Comparison of ENCODE assay signal across 22 cellular contexts in genomic region chr7:113405296-113406056, GRCh38.
"Had no signal": no experiment of that assay in that cellular context is flagged by ENCODE, and none has a peak within 500 bp of the region (broad histone marks: within the 10 kb centered on the region; RNA-seq: fewer than 3 reads in every experiment).

No MANE protein-coding gene starts in this region.

- H3K9me3 ChIP-seq: breast epithelium, MG63 had no signal

- H3K4me3 ChIP-seq: breast epithelium, MG63 had no signal

- ATAC-seq: activated CD4-positive, CD25-positive, alpha-beta regulatory T cell treated with anti-CD3 and anti-CD28 coated beads, Interleukin-2, amount 50 U/mL, for 24 hours; activated CD8-positive, alpha-beta T cell treated with anti-CD3 and anti-CD28 coated beads for 36 hours; PC-3 had no signal

- H3K27ac Mint-ChIP-seq: activated CD8-positive, alpha-beta T cell treated with anti-CD3 and anti-CD28 coated beads for 36 hours; activated naive CD8-positive, alpha-beta T cell treated with anti-CD3 and anti-CD28 coated beads, Interleukin-2, amount 10 ng/mL, durations not matched to agents 7 days and 5 days had no signal

- H3K4me1 ChIP-seq: breast epithelium had no signal

- H3K4me3 Mint-ChIP-seq: activated CD8-positive, alpha-beta T cell treated with anti-CD3 and anti-CD28 coated beads for 36 hours; activated naive CD8-positive, alpha-beta T cell treated with anti-CD3 and anti-CD28 coated beads, Interleukin-2, amount 10 ng/mL, durations not matched to agents 7 days and 5 days had no signal

- H3K4me1 Mint-ChIP-seq: activated naive CD8-positive, alpha-beta T cell treated with anti-CD3 and anti-CD28 coated beads, Interleukin-2, amount 10 ng/mL, durations not matched to agents 7 days and 5 days had no signal

- H3K27ac ChIP-seq: breast epithelium, WERI-Rb-1 had no signal

- H3K27me3 ChIP-seq: breast epithelium, MG63 had no signal

- DNase-seq: activated CD4-positive, alpha-beta T cell treated with anti-CD3 and anti-CD28 coated beads for 4 hours; activated CD8-positive, alpha-beta memory T cell treated with anti-CD3 and anti-CD28 coated beads, Interleukin-2, amount 50 U/mL, for 4 hours; activated CD8-positive, alpha-beta T cell treated with anti-CD3 and anti-CD28 coated beads for 36 hours; activated naive CD4-positive, alpha-beta T cell treated with anti-CD3 and anti-CD28 coated beads, Interleukin-2, amount 50 U/mL, for 16 hours; activated naive CD8-positive, alpha-beta T cell treated with anti-CD3 and anti-CD28 coated beads, Interleukin-2, amount 10 ng/mL, durations not matched to agents 7 days and 5 days; aorta; MG63; MV-4-11; NCI-H1092 treated with DMSO at 0.1 percent for 48 hours; NCI-H1417 treated with DMSO at 0.1 percent for 48 hours; NCI-H1694; NCI-H2029; NCI-H2107; NCI-H2171 treated with DMSO at 0.1 percent for 48 hours; NCI-H345; NCI-H510A; PC-3; SHP77 treated with DMSO at 0.1 percent for 48 hours; T-helper 1 cell; WERI-Rb-1 had no signal

- H3K36me3 Mint-ChIP-seq: activated naive CD8-positive, alpha-beta T cell treated with anti-CD3 and anti-CD28 coated beads, Interleukin-2, amount 10 ng/mL, durations not matched to agents 7 days and 5 days had no signal

- H3K9me3 Mint-ChIP-seq: activated CD8-positive, alpha-beta T cell treated with anti-CD3 and anti-CD28 coated beads for 36 hours; activated naive CD8-positive, alpha-beta T cell treated with anti-CD3 and anti-CD28 coated beads, Interleukin-2, amount 10 ng/mL, durations not matched to agents 7 days and 5 days had no signal

- H3K36me3 ChIP-seq: breast epithelium, MG63, WERI-Rb-1 had no signal
